ENCODE assay signal across 14 cellular contexts in the genomic region with DNA sequence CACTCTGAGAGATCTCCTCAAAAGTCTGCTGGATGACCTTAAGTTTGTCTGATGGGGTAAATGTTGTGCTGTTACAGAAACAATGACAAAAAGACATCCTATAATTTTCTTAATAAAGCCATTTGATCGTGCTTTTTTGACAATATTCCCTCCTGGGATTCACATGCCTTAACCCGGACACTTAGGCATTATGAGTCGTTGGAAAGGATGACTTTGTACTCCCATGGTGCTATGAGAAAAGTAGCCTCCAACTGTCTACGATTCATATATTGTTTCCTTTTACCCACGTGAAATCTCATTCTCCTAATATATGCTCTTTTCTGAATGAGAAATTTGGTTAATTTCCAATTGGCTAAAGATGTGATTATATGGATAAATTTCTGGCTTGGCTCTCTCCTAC. TPM values are rescaled to one million over a fixed set of nuclear protein-coding genes. Genes with fewer than 3 reads are reported as not detected.
DNase-seq lines count a peak whose midpoint lies in the region; ATAC-seq and TF ChIP-seq lines count a peak whose summit lies in the region.
"Had no signal": no experiment of that assay in that cellular context is flagged by ENCODE, and none has a peak within 500 bp of the region (broad histone marks: within the 10 kb centered on the region; RNA-seq: fewer than 3 reads in every experiment).

No MANE protein-coding gene starts in this region.

- no peak overlapping the region for H3K27ac ChIP-seq in GM23248
- H3K27ac ChIP-seq: BLaER1 had no signal

- H3K4me3 ChIP-seq in GM23248 = no peak overlapping the region
- H3K4me3 ChIP-seq: BLaER1 had no signal

- no peak overlapping the region for H3K4me2 ChIP-seq in GM23248 (ENCODE audit: unreplicated experiment)
- H3K4me2 ChIP-seq: BLaER1 had no signal

- WGBS in GM23248 (ENCODE audit: low coverage in 1 of 2, low lambda C conversion rate in 2 of 2, missing lambda C conversion rate in 2 of 2), 2 experiments = 52 to 61% methylated on average over 5 of the region's 5 CpGs

- no peaks in the 10 kb centered on the region for H3K9me2 ChIP-seq in GM23248 (ENCODE audit: insufficient read depth)

- no peaks in the 10 kb centered on the region for H3K27me3 ChIP-seq in GM23248 (replicated peaks; ENCODE audit: insufficient read depth)
- H3K27me3 ChIP-seq: BLaER1 had no signal

- H3K4me1 ChIP-seq in GM23248 (ENCODE audit: insufficient read depth) = peaks cover 11% of the 10 kb centered on the region

- H4K20me1 ChIP-seq in GM23248 (ENCODE audit: insufficient read depth) = no peaks in the 10 kb centered on the region
- H4K20me1 ChIP-seq: BLaER1 had no signal

- TF ChIP-seq CTCF in omental fat pad (IDR thresholded peaks at IDR 0.05) = no peak

- peaks cover 69% of the 10 kb centered on the region for H3K36me3 ChIP-seq in GM23248 (ENCODE audit: low read depth)

- in situ Hi-C loops in GM23248 (cut with MboI) = no loop called here

- H3K79me2 ChIP-seq in GM23248 (ENCODE audit: insufficient read depth) = no peaks in the 10 kb centered on the region

- ATAC-seq in omental fat pad (ENCODE audit: low FRiP score) = no peak

- DNase-seq in GM23248 = peak; percentile 64
- peak; percentile 32 for DNase-seq in LHCN-M2 (ENCODE audit: low read depth)
- DNase-seq in dermis blood vessel endothelial cell = peak; percentile 41
- DNase-seq in DMS53 (lab: John Stamatoyannopoulos, UW) = no peak
- DNase-seq in COLO829 (ENCODE audit: low spot score) = no peak
- no peak for DNase-seq in omental fat pad (ENCODE audit: low spot score)
- DNase-seq: AML-193; CD4-positive, CD25-positive, alpha-beta regulatory T cell; DMS79 treated with DMSO at 0.1 percent for 48 hours; GF-D8; KG1 had no signal

- no peak overlapping the region for H3K9ac ChIP-seq in GM23248
- H3K9ac ChIP-seq: BLaER1 had no signal

- no peak overlapping the region for H2AFZ ChIP-seq in GM23248

- peaks cover 46% of the 10 kb centered on the region for H3F3A ChIP-seq in GM23248 (ENCODE audit: insufficient read depth)

- H3K9me3 ChIP-seq in GM23248 (ENCODE audit: low read depth) = no peaks in the 10 kb centered on the region
- H3K9me3 ChIP-seq: BLaER1 had no signal

RNA-seq across cellular contexts. Expression of a gene that starts 6.1 kb away (rescaled TPM):
- 3.8 and 5.3 TPM in 2 replicates for total RNA-seq in GM23248 (2014; rRNA removed; shearing (Covaris generic))
- 3.5 and 3.6 TPM in 2 replicates for polyA plus RNA-seq in GM23248 (2016; fragmentation: Nextera tagmentation; extraction: Ambion mirVana)
- total RNA-seq in LHCN-M2 (2014; rRNA removed) (111 and 140 TPM in 2 replicates), dermis blood vessel endothelial cell (2.2 and 3.1 TPM in 2 replicates), omental fat pad (1 to 10 TPM in 2 of 4 donors, under 1 TPM in 1, not detected in 1; 0.95 to 1.1 (median 1.0) TPM)
- 12.7 TPM for polyA plus RNA-seq in LHCN-M2 (2012)
- total RNA-seq: CD4-positive, CD25-positive, alpha-beta regulatory T cell; H4 had no signal
- polyA plus RNA-seq: CD4-positive, CD25-positive, alpha-beta regulatory T cell; IgD-negative memory B cell had no signal

Comparison
In these comparisons a context has a peak if more than half of its experiments do, and no peak if none do; other contexts are left out.
1. DNase-seq: peak in GM23248 (single experiment), LHCN-M2 (single experiment) and dermis blood vessel endothelial cell (single experiment); none in DMS53 (single experiment), COLO829 (single experiment) and omental fat pad (single experiment).
2. RNA of a gene that starts 6.1 kb away (total RNA-seq): 111 to 140 TPM in LHCN-M2; 3.8 to 5.3 TPM in GM23248, 2.2 to 3.1 TPM in dermis blood vessel endothelial cell and 0.95 to 1.1 TPM in omental fat pad; every median in the first group is over 10 times any median in the second.